ENCODE assay signal across 8 cellular contexts in the genomic region with DNA sequence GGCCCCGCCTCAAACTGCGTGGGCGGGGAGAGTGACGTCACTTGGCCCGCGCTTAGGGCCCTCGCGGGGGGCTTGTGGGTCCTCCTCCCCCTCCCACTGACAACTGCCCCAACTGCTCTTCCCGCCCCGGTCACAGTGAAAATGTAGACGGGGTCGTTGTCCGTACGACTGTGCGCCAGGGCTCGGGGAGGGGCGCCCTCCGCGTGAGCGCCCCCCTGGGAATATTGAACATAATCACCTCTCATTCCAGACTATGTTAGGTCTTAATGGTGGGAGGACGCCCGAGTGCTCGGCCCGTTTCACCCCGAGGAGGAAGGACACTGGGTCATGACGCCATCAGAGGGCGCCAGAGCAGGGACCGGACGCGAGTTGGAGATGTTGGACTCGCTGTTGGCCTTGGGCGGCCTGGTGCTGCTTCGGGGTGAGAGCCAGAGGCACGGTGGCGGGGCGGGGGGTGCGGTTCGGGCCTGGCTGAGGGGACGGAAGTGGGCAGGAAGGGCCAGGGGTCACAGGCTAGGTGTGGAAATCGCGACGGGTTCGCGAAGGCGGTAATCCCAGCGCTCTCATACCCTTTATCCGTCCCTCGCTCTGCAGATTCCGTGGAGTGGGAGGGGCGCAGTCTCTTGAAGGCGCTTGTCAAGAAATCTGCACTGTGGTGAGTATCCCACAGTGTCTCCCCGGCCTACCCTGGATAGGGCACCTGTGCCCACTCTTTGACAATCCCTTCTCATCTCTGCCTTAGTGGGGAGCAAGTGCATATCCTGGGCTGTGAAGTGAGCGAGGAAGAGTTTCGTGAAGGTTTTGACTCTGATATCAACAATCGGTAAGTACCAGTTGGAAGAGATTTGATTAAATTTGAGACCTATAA. TPM values are rescaled to one million over a fixed set of nuclear protein-coding genes. Genes with fewer than 3 reads are reported as not detected.
DNase-seq lines count a peak whose midpoint lies in the region; ATAC-seq and TF ChIP-seq lines count a peak whose summit lies in the region.

ELP5 (plus strand) TSS at position 40 of the 868 bp plus-strand sequence; CDS start at position 376, 336 bp downstream.

- no peaks in the 10 kb centered on the region for H3K36me3 ChIP-seq in mucosa of descending colon (ENCODE audit: low read depth)

- intact Hi-C loops in mucosa of descending colon (cut with DNase I, micrococcal nuclease) = no loop called here

- TF ChIP-seq CTCF in mucosa of descending colon (IDR thresholded peaks at IDR 0.05) = peak; percentile 45

- DNase-seq in Caki2 (ENCODE audit: low read depth) = peak; percentile 45
- peak; percentile 87 for DNase-seq in HS-5 (ENCODE audit: low read depth)
- peak; percentile 91 for DNase-seq in NOMO-1 treated with DMSO at 0.1 percent for 48 hours (lab: John Stamatoyannopoulos, UW; ENCODE audit: unreplicated experiment)
- DNase-seq in activated CD8-positive, alpha-beta memory T cell treated with anti-CD3 and anti-CD28 coated beads, Interleukin-2, amount 50 U/mL, for 4 hours = peak; percentile 86
- DNase-seq in epidermal melanocyte (ENCODE audit: insufficient read length, low spot score) = peak; percentile 94
- peak; percentile 96 to 97 (median 96) for DNase-seq in mucosa of descending colon
- peak; percentile 99 for DNase-seq in stimulated activated CD8-positive, alpha-beta memory T cell treated with anti-CD3 and anti-CD28 coated beads, Interleukin-4, amount 100 ng/mL, for 48 hours

- no peaks in the 10 kb centered on the region for H3K9me3 ChIP-seq in mucosa of descending colon

- H3K4me1 ChIP-seq in mucosa of descending colon (ENCODE audit: low read depth) = peaks cover 27% of the 10 kb centered on the region

- peak within 1 kb of the TSS; percentile 85 for H3K4me3 ChIP-seq in mucosa of descending colon

- peak; percentile 14 for ATAC-seq in GM19468 (IDR thresholded peaks at IDR 0.05; ENCODE audit: extremely low read depth, unreplicated experiment)
- peak; percentile 78 for ATAC-seq in mucosa of descending colon

- in situ Hi-C loops in Caki2 (cut with HindIII; ENCODE audit: low pct_unique_long_range_greater_than_20kb, low sequenced_read_pairs) = no loop called here

RNA-seq across cellular contexts. Expression of gene ELP5, which starts in this region (rescaled TPM):
- 25.5 and 32.4 TPM in 2 replicates for total RNA-seq in Caki2 (2014; rRNA removed; shearing (Covaris generic); ENCODE audit: low replicate concordance)
- total RNA-seq in mucosa of descending colon = 10 to 100 TPM; 34.9 to 45.6 (median 42.2) TPM

Comparison
In these comparisons a context has a peak if more than half of its experiments do, and no peak if none do; other contexts are left out.
1. Peak in every context shown above with its lines: DNase-seq, ATAC-seq and H3K4me3 ChIP-seq.
2. DNase-seq: peak in every context shown above with its lines; median percentile 99 in stimulated activated CD8-positive, alpha-beta memory T cell treated with anti-CD3 and anti-CD28 coated beads, Interleukin-4, amount 100 ng/mL, for 48 hours; 96 in mucosa of descending colon; 94 in epidermal melanocyte; 91 in NOMO-1 treated with DMSO at 0.1 percent for 48 hours; 87 in HS-5; 86 in activated CD8-positive, alpha-beta memory T cell treated with anti-CD3 and anti-CD28 coated beads, Interleukin-2, amount 50 U/mL, for 4 hours; 45 in Caki2.